In the genomic region with DNA sequence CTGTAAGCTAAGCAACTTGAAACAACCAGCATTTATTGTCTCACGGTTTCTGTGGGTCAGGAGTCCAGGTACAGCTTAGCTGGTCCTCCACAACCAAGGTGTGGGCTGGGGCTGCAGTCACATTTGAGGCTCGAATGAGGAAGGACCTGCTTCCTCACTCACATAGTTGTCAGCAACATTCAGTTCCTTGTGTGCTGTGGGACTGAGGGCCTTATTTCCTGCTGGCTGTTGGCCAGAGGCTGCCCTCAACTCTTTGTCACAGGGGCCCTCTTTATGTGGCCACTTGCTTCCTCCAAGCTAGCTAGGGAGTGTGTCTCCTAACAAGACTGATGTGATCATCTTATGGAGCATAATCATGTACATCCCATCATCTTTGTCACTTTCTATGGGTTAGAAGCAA, we compare ENCODE assay signal across 10 cellular contexts. TPM values are rescaled to one million over a fixed set of nuclear protein-coding genes. Genes with fewer than 3 reads are reported as not detected.
A peak's percentile ranks its signal among the peaks of the same experiment; 100 is the strongest.
DNase-seq lines count a peak whose midpoint lies in the region; ATAC-seq and TF ChIP-seq lines count a peak whose summit lies in the region.
"Had no signal": no experiment of that assay in that cellular context is flagged by ENCODE, and none has a peak within 500 bp of the region (broad histone marks: within the 10 kb centered on the region; RNA-seq: fewer than 3 reads in every experiment).

No MANE protein-coding gene starts in this region.

- H3K27me3 Mint-ChIP-seq in activated naive CD4-positive, alpha-beta T cell treated with anti-CD3 and anti-CD28 coated beads for 36 hours (ENCODE audit: low read depth): no peaks in the 10 kb centered on the region
- H3K27me3 Mint-ChIP-seq in MCF 10A (ENCODE audit: insufficient read depth, unreplicated experiment): peaks cover 26% of the 10 kb centered on the region

- TF ChIP-seq CTCF in heart right ventricle (IDR thresholded peaks at IDR 0.05) (no peak), MCF 10A (IDR thresholded peaks at IDR 0.05; ENCODE audit: unreplicated experiment) (no peak)

- no peaks in the 10 kb centered on the region for H3K27me3 ChIP-seq in heart right ventricle
- H3K27me3 ChIP-seq: uterus had no signal

- no TSS peak for BruUV-seq in MCF 10A (replicated peaks; lab: Mats Ljungman, UMichigan)

- peaks cover 94% of the 10 kb centered on the region for H3K4me1 Mint-ChIP-seq in activated naive CD4-positive, alpha-beta T cell treated with anti-CD3 and anti-CD28 coated beads for 36 hours (ENCODE audit: low read depth)
- H3K4me1 Mint-ChIP-seq in MCF 10A (ENCODE audit: insufficient read depth, unreplicated experiment): peaks cover 6% of the 10 kb centered on the region

- H3K4me3 Mint-ChIP-seq in activated naive CD4-positive, alpha-beta T cell treated with anti-CD3 and anti-CD28 coated beads for 36 hours: no peak overlapping the region
- H3K4me3 Mint-ChIP-seq in MCF 10A (ENCODE audit: unreplicated experiment): no peak overlapping the region

- WGBS in heart right ventricle, 2 donors: 59 to 74% methylated on average over 2 of the region's 2 CpGs

- peaks cover 0 to 6% (median 0%) of the 10 kb centered on the region in 11 donors for H3K9me3 ChIP-seq in heart right ventricle
- H3K9me3 ChIP-seq: uterus had no signal

- H3K36me3 ChIP-seq in heart right ventricle: no peaks in the 10 kb centered on the region
- H3K36me3 ChIP-seq: uterus had no signal

- H3K36me3 Mint-ChIP-seq in activated naive CD4-positive, alpha-beta T cell treated with anti-CD3 and anti-CD28 coated beads for 36 hours (ENCODE audit: low read depth): no peaks in the 10 kb centered on the region
- no peaks in the 10 kb centered on the region for H3K36me3 Mint-ChIP-seq in MCF 10A (ENCODE audit: insufficient read depth, unreplicated experiment)

- ATAC-seq in heart right ventricle (peak; percentile 30 to 77 (median 64)), GM21390 (IDR thresholded peaks at IDR 0.05; ENCODE audit: unreplicated experiment) (no peak)

- H3K27ac ChIP-seq in heart right ventricle (peak overlapping the region in 1 of 10 donors; percentile 88), substantia nigra (ENCODE audit: low read depth, low read length, poor library complexity, severe bottlenecking) (peak overlapping the region; percentile 41)
- H3K27ac ChIP-seq: uterus had no signal

- intact Hi-C loops in activated naive CD4-positive, alpha-beta T cell treated with anti-CD3 and anti-CD28 coated beads for 36 hours (cut with micrococcal nuclease): no loop called here
- intact Hi-C loops in heart right ventricle (cut with DNase I): loop anchor here in 1 of 10 donors (10.0 kb wide), 1 partner anchor 132 kb away; no protein-coding TSS in a partner anchor
- intact Hi-C loops in MCF 10A (cut with micrococcal nuclease): no loop called here

- H3K4me1 ChIP-seq in heart right ventricle: peaks cover 0 to 93% (median 0%) of the 10 kb centered on the region in 9 donors
- H3K4me1 ChIP-seq: uterus had no signal

- no peak overlapping the region for H3K4me3 ChIP-seq in heart right ventricle
- H3K4me3 ChIP-seq: uterus had no signal

- CTCF ChIA-PET in activated naive CD4-positive, alpha-beta T cell treated with anti-CD3 and anti-CD28 coated beads for 36 hours (lab: Charles Lee): interaction anchor here (0.9 to 3.9 kb wide), 4 partner anchors 16 to 43 kb away, joined by 3 to 9 read pairs (median 6); no protein-coding TSS in a partner anchor
- CTCF ChIA-PET in MCF 10A (lab: Yijun Ruan, JAX): interaction anchor here (0.5 to 2.6 kb wide), 4 partner anchors 22 to 139 kb away, joined by 3 to 15 read pairs (median 4); no protein-coding TSS in a partner anchor

- DNase-seq in activated naive CD4-positive, alpha-beta T cell treated with anti-CD3 and anti-CD28 coated beads for 36 hours: no peak
- DNase-seq in activated naive CD4-positive, alpha-beta T cell (lab: John Stamatoyannopoulos, UW): no peak
- DNase-seq in SIG-M5 treated with dmso at 0.1 percent for 504 hours (lab: John Stamatoyannopoulos, UW; ENCODE audit: unreplicated experiment): peak; percentile 72
- DNase-seq in heart right ventricle: peak; percentile 32 to 39
- peak in 15 of 49 donors; percentile 15 to 66 (median 43) for DNase-seq in substantia nigra (lab: John Stamatoyannopoulos, UW)
- DNase-seq in MCF 10A (ENCODE audit: unreplicated experiment): no peak
- no peak for DNase-seq in D341Med (ENCODE audit: low spot score)
- DNase-seq: kidney glomerular epithelial cell, uterus had no signal

- peak overlapping the region; percentile 1 for H3K27ac Mint-ChIP-seq in activated naive CD4-positive, alpha-beta T cell treated with anti-CD3 and anti-CD28 coated beads for 36 hours
- no peak overlapping the region for H3K27ac Mint-ChIP-seq in MCF 10A (ENCODE audit: low read depth, unreplicated experiment)

- H3K9me3 Mint-ChIP-seq in activated naive CD4-positive, alpha-beta T cell treated with anti-CD3 and anti-CD28 coated beads for 36 hours: no peaks in the 10 kb centered on the region
- H3K9me3 Mint-ChIP-seq in MCF 10A (ENCODE audit: unreplicated experiment): peaks cover 6% of the 10 kb centered on the region

- POLR2A ChIA-PET in MCF 10A (lab: Yijun Ruan, JAX): interaction anchor here (0.7 kb wide), 1 partner anchor 139 kb away, joined by 3 read pairs; no protein-coding TSS in a partner anchor

RNA-seq across cellular contexts. Expression of a gene that starts 29.2 kb away (rescaled TPM):
- total RNA-seq in activated naive CD4-positive, alpha-beta T cell treated with anti-CD3 and anti-CD28 coated beads for 36 hours: 100 to 1,000 TPM; 156 to 160 TPM
- total RNA-seq in heart right ventricle: 10 to 100 TPM; 16.2 to 51.0 (median 21.3) TPM
- 1 to 10 TPM; 2.3 to 8.9 TPM for polyA plus RNA-seq in heart right ventricle
- total RNA-seq in MCF 10A (2022): 4.2 and 7.4 TPM in 2 replicates

Comparison
In these comparisons a context has a peak if more than half of its experiments do, and no peak if none do; other contexts are left out.
1. DNase-seq: peak in SIG-M5 treated with dmso at 0.1 percent for 504 hours (single experiment) and heart right ventricle (2 of 2); none in activated naive CD4-positive, alpha-beta T cell treated with anti-CD3 and anti-CD28 coated beads for 36 hours (single experiment), activated naive CD4-positive, alpha-beta T cell (0 of 4), MCF 10A (single experiment) and D341Med (single experiment).